Comparison of ENCODE assay signal across 11 cellular contexts in genomic region chr13:31234729-31235128, GRCh38. TPM values are rescaled to one million over a fixed set of nuclear protein-coding genes. Genes with fewer than 3 reads are reported as not detected.
DNase-seq lines count a peak whose midpoint lies in the region; ATAC-seq, FAIRE-seq and TF ChIP-seq lines count a peak whose summit lies in the region.
"Had no signal": no experiment of that assay in that cellular context is flagged by ENCODE, and none has a peak within 500 bp of the region (broad histone marks: within the 10 kb centered on the region; RNA-seq: fewer than 3 reads in every experiment).

No MANE protein-coding gene starts in this region.

- DNase-seq in AG20443 (ENCODE audit: low spot score) (peak; percentile 35), HCT116 (ENCODE audit: low read depth, low spot score) (no peak), GM12878 (ENCODE audit: low read depth, low spot score) (no peak), kidney (no peak), immature natural killer cell (no peak), amygdala (lab: John Stamatoyannopoulos, UW) (no peak)
- DNase-seq: NCI-H2081, T-helper 9 cell had no signal

- H3K4me1 ChIP-seq in HCT116 (ENCODE audit: control insufficient read depth in 1 of 2, insufficient read depth in 2 of 2, low read length in 2 of 2) (no peaks in the 10 kb centered on the region), GM12878 (ENCODE audit: control insufficient read depth, insufficient read depth, low read length) (no peaks in the 10 kb centered on the region), kidney (ENCODE audit: control insufficient read depth in 1 of 2, insufficient read depth in 1 of 2, low read depth in 1 of 2, low read length in 2 of 2) (no peaks in the 10 kb centered on the region)

- H3K36me3 ChIP-seq in HCT116 (ENCODE audit: control insufficient read depth in 1 of 2, insufficient read depth in 2 of 2, low read length in 2 of 2): no peaks in the 10 kb centered on the region
- H3K36me3 ChIP-seq in GM12878 (ENCODE audit: control insufficient read depth in 2 of 2, insufficient read depth in 2 of 2, low read length in 1 of 2): no peaks in the 10 kb centered on the region
- H3K36me3 ChIP-seq in kidney (ENCODE audit: control insufficient read depth in 1 of 2, insufficient read depth in 2 of 2, low read length in 2 of 2): no peaks in the 10 kb centered on the region

- POLR2A ChIA-PET in HCT116 (lab: Charles Lee): no interaction called here
- POLR2A ChIA-PET in GM12878 (lab: Charles Lee): no interaction called here

- no peaks in the 10 kb centered on the region for H3K4me1 Mint-ChIP-seq in immature natural killer cell

- CTCF ChIA-PET in HCT116 (lab: Charles Lee) (interaction anchor here (6.6 kb wide), 1 partner anchor 190 kb away, joined by 59 read pairs; no protein-coding TSS in a partner anchor), GM12878 (lab: Yijun Ruan, JAX) (interaction anchor here (2.8 to 5.4 kb wide), 3 partner anchors 9 to 189 kb away, joined by 23 to 72 read pairs (median 28); no protein-coding TSS in a partner anchor)

- H3K27ac ChIP-seq in HCT116 (ENCODE audit: low read depth, low read length): no peak overlapping the region
- H3K27ac ChIP-seq in GM12878 (ENCODE audit: control insufficient read depth, insufficient read depth): no peak overlapping the region
- no peak overlapping the region for H3K27ac ChIP-seq in kidney (ENCODE audit: low read depth in 2 of 2, low read length in 2 of 2)

- TF ChIP-seq EP300 in GM12878 (IDR thresholded peaks at IDR 0.05; ENCODE audit: borderline replicate concordance in 1 of 2, control insufficient read depth in 1 of 2, low read depth in 2 of 2, low read length in 2 of 2): no peak

- SMC1A ChIA-PET in GM12878 (lab: Charles Lee; ENCODE audit: uncharacterized antibody, unreplicated experiment): interaction anchor here (6.7 kb wide), 1 partner anchor 189 kb away, joined by 44 read pairs; no protein-coding TSS in a partner anchor

- no peak overlapping the region for H3K27ac Mint-ChIP-seq in immature natural killer cell
- H3K27ac Mint-ChIP-seq: activated T-helper 2 cell treated with anti-CD3 and anti-CD28 coated beads, Interferon-gamma antibody, Interleukin-2, Interleukin-4, amounts not matched to agents 10 μg/mL and 5 μg/mL and 100 μg/mL, durations not matched to agents 14 hours and 24 hours and 36 hours had no signal

- no peaks in the 10 kb centered on the region for H3K9me2 ChIP-seq in HCT116 (ENCODE audit: insufficient read depth)

- H3K27me3 ChIP-seq in HCT116 (ENCODE audit: insufficient read depth, low read length) (no peaks in the 10 kb centered on the region), GM12878 (replicated peaks in 1 of 2; ENCODE audit: control insufficient read depth in 2 of 2, insufficient read depth in 2 of 2, low read length in 1 of 2) (no peaks in the 10 kb centered on the region; a peak in 1 of 4 replicates)

- no peak overlapping the region for H2AFZ ChIP-seq in HCT116 (ENCODE audit: low read depth, low read length, poor library complexity, severe bottlenecking)
- H2AFZ ChIP-seq in GM12878 (ENCODE audit: control insufficient read depth, low read depth, low read length): no peak overlapping the region

- H3K4me2 ChIP-seq in HCT116 (ENCODE audit: low read length): no peak overlapping the region
- no peak overlapping the region for H3K4me2 ChIP-seq in GM12878 (ENCODE audit: control insufficient read depth, insufficient read depth)

- H3K9ac ChIP-seq in HCT116 (ENCODE audit: low read length) (no peak overlapping the region), GM12878 (ENCODE audit: control insufficient read depth, insufficient read depth, low read length) (no peak overlapping the region), kidney (ENCODE audit: low read length in 2 of 2) (no peak overlapping the region)

- H3K9me3 ChIP-seq in HCT116 (ENCODE audit: control insufficient read depth in 1 of 2, insufficient read depth in 1 of 2, low read depth in 1 of 2, low read length in 2 of 2): no peaks in the 10 kb centered on the region
- no peaks in the 10 kb centered on the region for H3K9me3 ChIP-seq in GM12878 (replicated peaks; ENCODE audit: control insufficient read depth, insufficient read depth, low read length)
- no peaks in the 10 kb centered on the region for H3K9me3 ChIP-seq in kidney (ENCODE audit: control insufficient read depth in 1 of 2, low read length in 2 of 2)

- intact Hi-C loops in HCT116 (cut with micrococcal nuclease): loop anchor here (5.0 kb wide), 1 partner anchor 508 kb away; no protein-coding TSS in a partner anchor
- intact Hi-C loops in GM12878 (cut with micrococcal nuclease; ENCODE audit: unreplicated experiment): loop anchor here (5.0 kb wide), 1 partner anchor 173 kb away; no protein-coding TSS in a partner anchor
- intact Hi-C loops in kidney (cut with DNase I): no loop called here

- H3K4me3 ChIP-seq in HCT116 (replicated peaks in 1 of 2; ENCODE audit: low read depth in 1 of 2, low read length in 2 of 2): no peak overlapping the region
- H3K4me3 ChIP-seq in GM12878: no peak overlapping the region
- no peak overlapping the region for H3K4me3 ChIP-seq in kidney (ENCODE audit: low read length in 2 of 2)

- no peak for TF ChIP-seq POLR2A in HCT116 (IDR thresholded peaks at IDR 0.05; ENCODE audit: borderline replicate concordance, extremely low read depth, insufficient read depth, insufficient read length)
- no peak for TF ChIP-seq POLR2A in GM12878 (IDR thresholded peaks at IDR 0.05; ENCODE audit: low read depth, low read length)

- no peak overlapping the region for H3K4me3 Mint-ChIP-seq in immature natural killer cell

- in situ Hi-C loops in GM12878 (cut with MboI): loop anchor here (5.0 to 10.0 kb wide), 2 partner anchors 188 to 500 kb away; partner anchors contain the start of gene RXFP2

- peak; percentile 75 for ATAC-seq in HCT116
- ATAC-seq in GM12878: peak; percentile 86
- ATAC-seq in GM21390 (IDR thresholded peaks at IDR 0.05; ENCODE audit: unreplicated experiment): no peak
- no peak for ATAC-seq in GM21576 (IDR thresholded peaks at IDR 0.05; ENCODE audit: unreplicated experiment)

- H3K36me3 Mint-ChIP-seq in immature natural killer cell: peaks cover 0 to 21% (median 6%) of the 10 kb centered on the region in 3 donors

- H3K79me2 ChIP-seq in HCT116 (ENCODE audit: insufficient read depth, low read length) (no peaks in the 10 kb centered on the region), GM12878 (ENCODE audit: control insufficient read depth, insufficient read depth, low read length) (no peaks in the 10 kb centered on the region)

- no peaks in the 10 kb centered on the region for H3K9me3 Mint-ChIP-seq in immature natural killer cell
- H3K9me3 Mint-ChIP-seq: activated T-helper 2 cell treated with anti-CD3 and anti-CD28 coated beads, Interferon-gamma antibody, Interleukin-2, Interleukin-4, amounts not matched to agents 10 μg/mL and 5 μg/mL and 100 μg/mL, durations not matched to agents 14 hours and 24 hours and 36 hours had no signal

- RAD21 ChIA-PET in HCT116 (lab: Charles Lee; ENCODE audit: low non-redundant PET in 1 of 2, low total read pairs in 2 of 2, uncharacterized antibody in 2 of 2, unreplicated experiment in 2 of 2) (interaction anchor here in 1 of 2 experiments (0.7 kb wide), 1 partner anchor 189 kb away, joined by 3 read pairs; no protein-coding TSS in a partner anchor), GM12878 (lab: Charles Lee; ENCODE audit: unreplicated experiment) (interaction anchor here (1.0 kb wide), 1 partner anchor 190 kb away, joined by 3 read pairs; no protein-coding TSS in a partner anchor)

- 10% methylated on average over 6 of the region's 6 CpGs for WGBS in GM12878 (ENCODE audit: insufficient coverage, insufficient replicate concordance, low lambda C conversion rate, missing lambda C conversion rate)

- no peak for TF ChIP-seq RAD21 in HCT116 (IDR thresholded peaks at IDR 0.05; ENCODE audit: low read depth)
- TF ChIP-seq RAD21 in GM12878 (IDR thresholded peaks at IDR 0.05; ENCODE audit: insufficient read depth, low read depth, low read length): no peak

- TF ChIP-seq CTCF in HCT116 (IDR thresholded peaks at IDR 0.05 in 2 of 3, conservative IDR thresholded peaks at IDR 0.05 in 1 of 3; ENCODE audit: borderline replicate concordance in 1 of 3, insufficient read depth in 1 of 3, low read depth in 2 of 3, low read length in 2 of 3): peak in 2 of 3 experiments; percentile 29 to 32; a peak in 3 of 6 replicates
- TF ChIP-seq CTCF in GM12878 (IDR thresholded peaks at IDR 0.05 in 2 of 3, conservative IDR thresholded peaks at IDR 0.05 in 1 of 3; ENCODE audit: control insufficient read depth in 2 of 3, extremely low read depth in 1 of 3, insufficient read depth in 1 of 3, low read depth in 3 of 3, low read length in 3 of 3): peak; percentile 12 to 38 (median 20); a peak in 3 of 6 replicates
- TF ChIP-seq CTCF in kidney (IDR thresholded peaks at IDR 0.05; ENCODE audit: borderline replicate concordance, extremely low read depth, insufficient read depth): peak; percentile 3

- no peak for FAIRE-seq in GM12878 (lab: Jason Lieb, UNC)
- FAIRE-seq in kidney (lab: Jason Lieb, UNC): no peak

- peaks cover 2 to 3% (median 2%) of the 10 kb centered on the region in 3 donors for H3K27me3 Mint-ChIP-seq in immature natural killer cell (ENCODE audit: low read depth in 3 of 3)

- BruUV-seq in HCT116 (replicated peaks; lab: Mats Ljungman, UMichigan) (no TSS peak), GM12878 (replicated peaks; lab: Mats Ljungman, UMichigan) (no TSS peak)

- no peaks in the 10 kb centered on the region for H4K20me1 ChIP-seq in HCT116 (ENCODE audit: insufficient read depth)
- no peaks in the 10 kb centered on the region for H4K20me1 ChIP-seq in GM12878 (ENCODE audit: control insufficient read depth, insufficient read depth)

RNA-seq across cellular contexts. Expression of gene B3GLCT, which starts 35.0 kb away (rescaled TPM):
- total RNA-seq in HCT116 (2021; ENCODE audit: unreplicated experiment): 3.9 TPM
- polyA plus RNA-seq in HCT116 (2012): 1.5 and 2.4 TPM in 2 replicates
- 0.19 and 0.27 TPM in 2 replicates for total RNA-seq in GM12878 (2013; cell fraction: nucleolus; rRNA removed)
- 0.22 and 0.23 TPM in 2 replicates for total RNA-seq in GM12878 (2014; rRNA removed)
- total RNA-seq in GM12878 (2014; rRNA removed; fragmentation: Illumina TruSeq; extraction: Trizol): 0.28 and 0.31 TPM in 2 replicates
- total RNA-seq in GM12878 (2021): 0.27 and 0.28 TPM in 2 replicates
- 0.18 TPM for polyA plus RNA-seq in GM12878 (2011; ENCODE audit: low read depth)
- polyA plus RNA-seq in GM12878 (2011; rRNA removed): 0.34 and 0.35 TPM in 2 replicates
- polyA plus RNA-seq in GM12878 (2011; cell fraction: cytosol; rRNA removed): 0.18 TPM in 2 replicates
- 0.15 and 0.16 TPM in 2 replicates for polyA plus RNA-seq in GM12878 (2011; cell fraction: nucleus; rRNA removed)
- polyA plus RNA-seq in GM12878 (2012): 0.23 and 0.25 TPM in 2 replicates
- polyA plus RNA-seq in GM12878 (2014; fragmentation: Illumina TruSeq; extraction: Trizol): 0.14 and 0.22 TPM in 2 replicates
- under 1 TPM; 0.07 to 0.10 TPM for polyA plus RNA-seq in GM12878 (2014; fragmentation: Nextera tagmentation; extraction: Ambion mirVana)
- 0.18 TPM in 2 replicates for polyA plus RNA-seq in GM12878 (2014; rRNA removed)
- under 1 TPM; 0.66 to 0.89 TPM for polyA plus RNA-seq in GM12878 (2016; fragmentation: Nextera tagmentation; extraction: Ambion mirVana)
- 0.57 and 0.59 TPM in 2 replicates for polyA minus RNA-seq in GM12878 (2011; rRNA and poly(A)+ RNA removed)
- polyA minus RNA-seq in GM12878 (2011; cell fraction: cytosol; rRNA and poly(A)+ RNA removed): 0.31 TPM in 1 of 2 replicates, not detected in the other
- 0.12 and 0.67 TPM in 2 replicates for polyA minus RNA-seq in GM12878 (2011; cell fraction: nucleus; rRNA and poly(A)+ RNA removed)
- total RNA-seq in kidney: 7.7 TPM
- 5.9 TPM for polyA plus RNA-seq in kidney (ENCODE audit: insufficient read depth, low read depth, low replicate concordance)
- 10 to 100 TPM in 1 of 3 donors, 1 to 10 TPM in 2; 9.0 to 16.9 (median 9.8) TPM for polyA plus RNA-seq in immature natural killer cell

Comparison
In these comparisons a context has a peak if more than half of its experiments do, and no peak if none do; other contexts are left out.
1. ATAC-seq: peak in HCT116 (single experiment) and GM12878 (single experiment); none in GM21390 (single experiment) and GM21576 (single experiment).
2. Peak in every context shown above with its lines, with median percentiles within 50 percentile points of each other: CTCF ChIP-seq.